ENCODE assay signal across 30 cellular contexts in the genomic region with DNA sequence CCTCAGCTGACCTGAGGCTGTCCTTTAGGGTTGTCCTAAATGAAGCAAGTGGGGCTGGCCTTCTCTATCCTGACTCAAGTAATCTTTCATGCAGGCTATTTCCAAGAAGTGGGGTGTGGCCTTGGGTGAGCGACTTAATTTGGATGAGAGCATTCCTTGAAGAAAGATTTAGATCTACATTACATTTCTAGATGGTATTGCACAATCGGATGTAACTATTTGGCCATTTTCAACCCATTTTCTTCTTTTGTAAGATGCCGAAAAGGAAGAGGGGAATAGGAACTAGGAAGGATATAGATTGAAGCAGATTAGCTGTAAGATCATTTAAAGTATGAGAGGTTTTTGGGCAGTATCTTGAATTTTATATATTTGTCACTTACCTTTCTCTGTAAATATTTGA.
"Had no signal": no experiment of that assay in that cellular context is flagged by ENCODE, and none has a peak within 500 bp of the region (broad histone marks: within the 10 kb centered on the region; RNA-seq: fewer than 3 reads in every experiment).

No MANE protein-coding gene starts in this region.

- H3K9ac ChIP-seq: neural progenitor cell had no signal

- H2AFZ ChIP-seq: neural progenitor cell had no signal

- H3K9me3 Mint-ChIP-seq: type B pancreatic cell had no signal

- H3K27ac Mint-ChIP-seq: naive B cell; natural killer cell; nephron; neural progenitor cell; stimulated activated memory B cell treated with anti-CD40 and anti-IgM and Interleukin-4, amounts not matched to agents 10 μg/mL and 1 μg/mL and 100 μg/mL, for 72 hours; stimulated activated naive CD8-positive, alpha-beta T cell treated with anti-CD3 and anti-CD28 coated beads, Interleukin-15, amount 100 ng/mL, for 72 hours; type B pancreatic cell had no signal

- H3K4me2 ChIP-seq: neural progenitor cell, smooth muscle cell had no signal

- H3K36me3 ChIP-seq: neural progenitor cell, pancreas, prostate gland, right atrium auricular region, spleen, suprapubic skin, tibial artery, transverse colon, upper lobe of right lung, uterus had no signal

- H3K4me1 Mint-ChIP-seq: naive B cell; natural killer cell; nephron; neural progenitor cell; stimulated activated memory B cell treated with anti-CD40 and anti-IgM and Interleukin-4, amounts not matched to agents 10 μg/mL and 1 μg/mL and 100 μg/mL, for 72 hours; stimulated activated naive CD8-positive, alpha-beta T cell treated with anti-CD3 and anti-CD28 coated beads, Interleukin-15, amount 100 ng/mL, for 72 hours had no signal

- DNase-seq: naive B cell; natural killer cell; occipital lobe; pancreas; retina; spleen; stimulated activated CD4-positive, alpha-beta T cell treated with anti-CD3 and anti-CD28 coated beads, Interleukin-12 subunit alpha, Interleukin-12 subunit beta, amount 100 ng/mL, for 4 hours; stimulated activated CD4-positive, alpha-beta T cell treated with anti-CD3 and anti-CD28 coated beads, Interleukin-1b, Interleukin-23, amount 100 ng/mL, for 48 hours; stimulated activated CD4-positive, alpha-beta T cell treated with anti-CD3 and anti-CD28 coated beads, Interleukin-4, amount 100 ng/mL, for 1 hour; stimulated activated CD4-positive, alpha-beta T cell treated with anti-CD3 and anti-CD28 coated beads, Interleukin-4, amount 100 ng/mL, for 4 hours; stimulated activated CD8-positive, alpha-beta memory T cell treated with anti-CD3 and anti-CD28 coated beads, Interleukin-4, amount 100 ng/mL, for 48 hours; stimulated activated naive CD4-positive, alpha-beta T cell; stimulated activated naive CD8-positive, alpha-beta T cell treated with anti-CD3 and anti-CD28 coated beads, Interleukin-15, amount 100 ng/mL, for 72 hours; stimulated activated naive CD8-positive, alpha-beta T cell treated with anti-CD3 and anti-CD28 coated beads, Interleukin-15, Interleukin-2, amounts not matched to agents 100 U/mL and 50 U/mL, for 24 hours; substantia nigra; testis; tibial artery; transverse colon; upper lobe of right lung; uterus had no signal

- ATAC-seq: natural killer cell; pancreas; sciatic nerve; stimulated activated memory B cell treated with anti-CD40 and anti-IgM and Interleukin-4, amounts not matched to agents 10 μg/mL and 1 μg/mL and 100 μg/mL, for 72 hours; stimulated activated naive CD8-positive, alpha-beta T cell treated with anti-CD3 and anti-CD28 coated beads, Interleukin-15, amount 100 ng/mL, for 72 hours; stimulated activated naive CD8-positive, alpha-beta T cell treated with anti-CD3 and anti-CD28 coated beads, Interleukin-15, Interleukin-2, amounts not matched to agents 100 U/mL and 50 U/mL, for 24 hours; upper lobe of right lung had no signal

- H3K27ac ChIP-seq: neural progenitor cell, pancreas, prostate gland, right atrium auricular region, skin epidermis, spleen, suprapubic skin, testis, tibial artery, transverse colon, upper lobe of right lung, uterus had no signal

- H3K4me1 ChIP-seq: neural progenitor cell, pancreas, prostate gland, right atrium auricular region, spleen, suprapubic skin, testis, tibial artery, transverse colon, upper lobe of right lung, uterus had no signal

- H3K4me3 Mint-ChIP-seq: naive B cell; natural killer cell; nephron; neural progenitor cell; stimulated activated memory B cell treated with anti-CD40 and anti-IgM and Interleukin-4, amounts not matched to agents 10 μg/mL and 1 μg/mL and 100 μg/mL, for 72 hours; stimulated activated naive CD8-positive, alpha-beta T cell treated with anti-CD3 and anti-CD28 coated beads, Interleukin-15, amount 100 ng/mL, for 72 hours; type B pancreatic cell had no signal

- H3K27me3 Mint-ChIP-seq: stimulated activated memory B cell treated with anti-CD40 and anti-IgM and Interleukin-4, amounts not matched to agents 10 μg/mL and 1 μg/mL and 100 μg/mL, for 72 hours; stimulated activated naive CD8-positive, alpha-beta T cell treated with anti-CD3 and anti-CD28 coated beads, Interleukin-15, amount 100 ng/mL, for 72 hours; type B pancreatic cell had no signal

- H3K27me3 ChIP-seq: neural progenitor cell, pancreas, right atrium auricular region, spleen, suprapubic skin, testis, tibial artery, transverse colon, upper lobe of right lung, uterus had no signal

- H3K9me3 ChIP-seq: pancreas, prostate gland, right atrium auricular region, suprapubic skin, testis, transverse colon, upper lobe of right lung, uterus had no signal

- H3K4me3 ChIP-seq: neural progenitor cell, pancreas, prostate gland, right atrium auricular region, skin epidermis, smooth muscle cell, spleen, suprapubic skin, testis, tibial artery, transverse colon, upper lobe of right lung, uterus had no signal

- H3K36me3 Mint-ChIP-seq: naive B cell; natural killer cell; stimulated activated memory B cell treated with anti-CD40 and anti-IgM and Interleukin-4, amounts not matched to agents 10 μg/mL and 1 μg/mL and 100 μg/mL, for 72 hours; type B pancreatic cell had no signal

- FAIRE-seq: pancreas had no signal
